9 cellular contexts compared by ENCODE assay signal in genomic region chr10:96244354-96244753, GRCh38. TPM values are rescaled to one million over a fixed set of nuclear protein-coding genes. Genes with fewer than 3 reads are reported as not detected.
DNase-seq lines count a peak whose midpoint lies in the region; ATAC-seq, FAIRE-seq and TF ChIP-seq lines count a peak whose summit lies in the region.
"Had no signal": no experiment of that assay in that cellular context is flagged by ENCODE, and none has a peak within 500 bp of the region (broad histone marks: within the 10 kb centered on the region; RNA-seq: fewer than 3 reads in every experiment).

No MANE protein-coding gene starts in this region.

- DNase-seq in GM12891 (ENCODE audit: insufficient read length, low spot score) (peak; percentile 37), GOT3 (lab: John Stamatoyannopoulos, UW) (no peak), D341Med (ENCODE audit: low spot score) (no peak), NCI-H2081 treated with DMSO at 0.1 percent for 48 hours (lab: John Stamatoyannopoulos, UW) (no peak), HTR-8/SVneo (ENCODE audit: insufficient read length, low spot score) (no peak)
- DNase-seq: mesendoderm had no signal

- ATAC-seq in GM19463 (IDR thresholded peaks at IDR 0.05; ENCODE audit: unreplicated experiment) (peak; percentile 98), HG03060 (IDR thresholded peaks at IDR 0.05; ENCODE audit: low read depth, unreplicated experiment) (peak; percentile 93)

- H3K27me3 ChIP-seq in duodenal mucosa (ENCODE audit: control insufficient read depth in 1 of 2, insufficient read depth in 2 of 2, low read length in 2 of 2): no peaks in the 10 kb centered on the region

- H3K9me3 ChIP-seq in duodenal mucosa (ENCODE audit: control insufficient read depth in 1 of 2, low read length in 2 of 2): peaks cover 0 to 3% of the 10 kb centered on the region in 2 donors

- TF ChIP-seq POLR2A in GM12891 (IDR thresholded peaks at IDR 0.05; ENCODE audit: low read depth, low read length): peak; percentile 62; the same call in 1 of the 2 replicates

- H3K4me3 ChIP-seq in duodenal mucosa (ENCODE audit: low read depth in 1 of 2, low read length in 2 of 2): peak overlapping the region; percentile 10 to 23

- H3K4me1 ChIP-seq in duodenal mucosa (ENCODE audit: control insufficient read depth in 1 of 2, insufficient read depth in 2 of 2, low read length in 2 of 2): peaks cover 25 to 34% of the 10 kb centered on the region in 2 donors

- FAIRE-seq in GM12891 (lab: Jason Lieb, UNC) (peak; percentile 99), HTR-8/SVneo (lab: Jason Lieb, UNC) (no peak)

- H3K36me3 ChIP-seq in duodenal mucosa (ENCODE audit: control insufficient read depth in 1 of 2, insufficient read depth in 2 of 2, low read length in 2 of 2): peaks cover 4 to 25% of the 10 kb centered on the region in 2 donors

- peak overlapping the region in 1 of 2 donors; percentile 34 for H3K9ac ChIP-seq in duodenal mucosa (ENCODE audit: low read depth in 1 of 2, low read length in 2 of 2)

- H3K27ac ChIP-seq in duodenal mucosa (ENCODE audit: low read depth, low read length): no peak overlapping the region

TF ChIP-seq in GM12891, 5 proteins besides CTCF, POLR2A, EP300 and RAD21:
- TF ChIP-seq POLR2AphosphoS5 (IDR thresholded peaks at IDR 0.05; ENCODE audit: low read depth, low read length) (peak; percentile 32; the same call in 1 of the 2 replicates), PAX5 (IDR thresholded peaks at IDR 0.05; ENCODE audit: insufficient read depth, low read length, severe bottlenecking) (peak; percentile 86), SPI1 (IDR thresholded peaks at IDR 0.05; ENCODE audit: low read depth, low read length) (no peak)
TF ChIP-seq in GM12891: peak in this region for 2.

RNA-seq across cellular contexts. Expression of gene BLNK, which starts 27.0 kb away (rescaled TPM):
- polyA plus RNA-seq in GM12891 (2012; ENCODE audit: low read depth, missing spikeins): 92.6 TPM

RNA-seq across cellular contexts. Expression of gene DNTT, which starts 59.9 kb away (rescaled TPM):
- polyA plus RNA-seq in GM12891 (2012; ENCODE audit: low read depth, missing spikeins): not detected
